6 cellular contexts compared by ENCODE assay signal in genomic region chr5:91214571-91214970, GRCh38.
"Had no signal": no experiment of that assay in that cellular context is flagged by ENCODE, and none has a peak within 500 bp of the region (broad histone marks: within the 10 kb centered on the region; RNA-seq: fewer than 3 reads in every experiment).

No MANE protein-coding gene starts in this region.

- H3K27ac ChIP-seq: HL-60 had no signal

- H3K27ac Mint-ChIP-seq: IgD-negative memory B cell had no signal

- H3K4me1 Mint-ChIP-seq: IgD-negative memory B cell had no signal

- H3K4me3 Mint-ChIP-seq: IgD-negative memory B cell had no signal

- H3K4me3 ChIP-seq: K562 had no signal

- ATAC-seq: HepG2, K562 had no signal

- DNase-seq: KBM-7, KG1 had no signal
